Comparison of ENCODE assay signal across 10 cellular contexts in the genomic region with DNA sequence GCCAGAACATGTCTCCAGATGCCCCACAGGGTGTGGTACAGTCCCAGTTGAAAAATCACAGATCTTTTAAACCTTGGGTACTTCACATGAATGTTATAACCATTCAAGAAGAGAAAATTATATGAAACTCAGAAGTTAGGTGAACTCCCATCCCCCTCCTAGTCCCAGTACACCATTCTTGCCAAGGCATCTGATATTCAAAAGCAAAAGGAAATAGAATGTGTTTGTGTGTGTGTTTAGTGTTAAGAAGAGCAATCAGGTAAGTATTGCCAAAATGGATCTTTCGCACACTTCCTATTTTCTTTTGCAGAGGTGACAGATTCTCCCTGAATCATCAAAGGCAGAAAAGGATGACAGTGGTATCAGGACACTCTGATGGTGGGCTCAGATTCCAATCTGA. TPM values are rescaled to one million over a fixed set of nuclear protein-coding genes. Genes with fewer than 3 reads are reported as not detected.
"Had no signal": no experiment of that assay in that cellular context is flagged by ENCODE, and none has a peak within 500 bp of the region (broad histone marks: within the 10 kb centered on the region; RNA-seq: fewer than 3 reads in every experiment).

No MANE protein-coding gene starts in this region.

- ATAC-seq: HCT116 had no signal

- DNase-seq: GM23248, GOT3, H7, HFFc6, KBM-7 had no signal

- H3K4me1 ChIP-seq: HAP-1 had no signal

- H3K36me3 ChIP-seq: HAP-1 had no signal

- H3K4me3 ChIP-seq: GM23248, HAP-1 had no signal

- FAIRE-seq: HTR-8/SVneo had no signal

- H3K9ac ChIP-seq: GM23248 had no signal

- H3K9me3 ChIP-seq: HAP-1 had no signal

- H3K27ac ChIP-seq: GM23248 had no signal

- H2AFZ ChIP-seq: GM23248 had no signal

RNA-seq across cellular contexts. Expression of gene LMOD3, which starts 44.1 kb away (rescaled TPM):
- total RNA-seq: GM23248, H4, H7, HFFc6 had no signal
- polyA plus RNA-seq: GM23248, IgD-negative memory B cell had no signal
